In the genomic region with DNA sequence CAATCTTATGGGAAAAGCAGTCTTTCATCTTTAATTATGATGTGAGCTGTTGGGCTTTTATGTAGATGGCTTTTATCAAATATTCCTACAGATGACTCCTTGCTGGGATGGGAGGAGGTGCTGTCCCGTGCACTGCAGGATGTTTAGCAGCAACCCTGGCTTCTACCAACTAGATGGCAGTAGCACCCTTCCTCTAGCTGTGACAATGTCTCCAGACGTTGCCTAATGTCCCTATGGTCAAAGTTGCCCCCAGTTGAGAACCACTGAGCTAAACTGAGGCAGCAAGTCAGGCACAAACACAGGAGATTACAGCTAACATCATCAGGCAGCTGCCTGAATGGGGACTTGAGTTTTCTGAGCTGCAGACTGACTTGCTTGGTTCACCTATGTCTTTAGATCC, we compare ENCODE assay signal across 8 cellular contexts.
A peak's percentile ranks its signal among the peaks of the same experiment; 100 is the strongest.
DNase-seq lines count a peak whose midpoint lies in the region; ATAC-seq and TF ChIP-seq lines count a peak whose summit lies in the region.

No MANE protein-coding gene starts in this region.

- H3K27me3 ChIP-seq in body of pancreas = no peaks in the 10 kb centered on the region
- H3K27me3 ChIP-seq in mesendoderm (ENCODE audit: insufficient read depth, low read length, poor library complexity) = no peaks in the 10 kb centered on the region

- H3K4me2 ChIP-seq in mesendoderm (ENCODE audit: low read length) = no peak overlapping the region

- H2BK15ac ChIP-seq in mesendoderm (replicated peaks; ENCODE audit: low read depth) = no peak overlapping the region

- no peak overlapping the region for H4K8ac ChIP-seq in mesendoderm (ENCODE audit: low read depth, low read length)

- H3K9me3 ChIP-seq in body of pancreas = no peaks in the 10 kb centered on the region

- WGBS in body of pancreas, 2 donors = 0% methylated on average over 2 of the region's 2 CpGs
- no CpG with 5 or more reads among the region's 2 CpGs for WGBS in mesendoderm (ENCODE audit: extremely low coverage, insufficient coverage, low lambda C conversion rate)

- DNase-seq in GM12865 (ENCODE audit: low read depth) (peak; percentile 57), body of pancreas (peak; percentile 25 to 54 (median 46)), mesendoderm (peak; percentile 71), DMS79 treated with DMSO at 0.1 percent for 48 hours (lab: John Stamatoyannopoulos, UW) (no peak), NCI-H187 (lab: John Stamatoyannopoulos, UW) (no peak)

- H3K56ac ChIP-seq in mesendoderm (ENCODE audit: low read length) = no peak overlapping the region

- TF ChIP-seq CTCF in GM12865 (IDR thresholded peaks at IDR 0.05; ENCODE audit: insufficient read depth, low read depth, low read length, missing control alignments) = peak; percentile 56
- TF ChIP-seq CTCF in body of pancreas (IDR thresholded peaks at IDR 0.05) = peak; percentile 33 to 77 (median 58)

- H3K79me2 ChIP-seq in mesendoderm (ENCODE audit: control insufficient read depth, insufficient read depth, low read length) = no peaks in the 10 kb centered on the region

- H3K36me3 ChIP-seq in body of pancreas (replicated peaks in 1 of 2; ENCODE audit: insufficient read depth in 1 of 2, low read depth in 2 of 2) = no peaks in the 10 kb centered on the region
- no peaks in the 10 kb centered on the region for H3K36me3 ChIP-seq in mesendoderm (ENCODE audit: control insufficient read depth, insufficient read depth, low read length)

- ATAC-seq in HG03442 (IDR thresholded peaks at IDR 0.05; ENCODE audit: unreplicated experiment) (peak; percentile 63), body of pancreas (peak; percentile 68), GM21367 (IDR thresholded peaks at IDR 0.05; ENCODE audit: unreplicated experiment) (no peak), HG02763 (IDR thresholded peaks at IDR 0.05; ENCODE audit: unreplicated experiment) (no peak)

- intact Hi-C loops in body of pancreas (cut with DNase I) = no loop called here

- H3K27ac ChIP-seq in body of pancreas (no peak overlapping the region), mesendoderm (ENCODE audit: low read depth, low read length) (no peak overlapping the region)

- no peak overlapping the region for H3K18ac ChIP-seq in mesendoderm (ENCODE audit: low read length)

- H3K79me1 ChIP-seq in mesendoderm (ENCODE audit: low read length) = no peaks in the 10 kb centered on the region

- no peak overlapping the region for H4K5ac ChIP-seq in mesendoderm (ENCODE audit: low read length)

- H3K4me1 ChIP-seq in body of pancreas = no peaks in the 10 kb centered on the region
- H3K4me1 ChIP-seq in mesendoderm (ENCODE audit: control insufficient read depth, low read depth, low read length) = no peaks in the 10 kb centered on the region

- H3K23ac ChIP-seq in mesendoderm (ENCODE audit: low read length) = no peak overlapping the region

- H3K9ac ChIP-seq in mesendoderm (ENCODE audit: low read length) = no peak overlapping the region

- H2AK5ac ChIP-seq in mesendoderm (ENCODE audit: low read length) = no peak overlapping the region

- H3K4me3 ChIP-seq in GM12865 (ENCODE audit: low read depth, low read length) = no peak overlapping the region
- no peak overlapping the region for H3K4me3 ChIP-seq in body of pancreas
- H3K4me3 ChIP-seq in mesendoderm (ENCODE audit: low read length) = no peak overlapping the region

- TF ChIP-seq POLR2A in body of pancreas (IDR thresholded peaks at IDR 0.05) = no peak

- no peak overlapping the region for H2BK5ac ChIP-seq in mesendoderm (ENCODE audit: low read length)

- H3K4ac ChIP-seq in mesendoderm (ENCODE audit: low read depth, low read length) = no peak overlapping the region

- no peak overlapping the region for H2BK120ac ChIP-seq in mesendoderm (ENCODE audit: low read depth, low read length)

Comparison
In these comparisons a context has a peak if more than half of its experiments do, and no peak if none do; other contexts are left out.
1. DNase-seq: peak in GM12865 (single experiment), body of pancreas (4 of 4) and mesendoderm (single experiment); none in DMS79 treated with DMSO at 0.1 percent for 48 hours (single experiment) and NCI-H187 (0 of 2).
2. ATAC-seq: peak in HG03442 (single experiment) and body of pancreas (single experiment); none in GM21367 (single experiment) and HG02763 (single experiment).